ENCODE assay signal across 12 cellular contexts in genomic region chr7:109235316-109235715, GRCh38.
"Had no signal": no experiment of that assay in that cellular context is flagged by ENCODE, and none has a peak within 500 bp of the region (broad histone marks: within the 10 kb centered on the region; RNA-seq: fewer than 3 reads in every experiment).

No MANE protein-coding gene starts in this region.

- H3K9me3 Mint-ChIP-seq: stimulated activated naive CD8-positive, alpha-beta T cell treated with anti-CD3 and anti-CD28 coated beads, Interleukin-15, Interleukin-2, amounts not matched to agents 100 ng/mL and 50 ng/mL, for 24 hours had no signal

- DNase-seq: activated CD4-positive, alpha-beta memory T cell treated with anti-CD3 and anti-CD28 coated beads for 36 hours; activated gamma-delta T cell; activated T-cell treated with anti-CD3 and anti-CD28 coated beads, Interleukin-2, amount 50 U/mL, for 48 hours; dorsolateral prefrontal cortex; hypothalamus; kidney glomerular epithelial cell; retina; stimulated activated CD4-positive, alpha-beta T cell treated with anti-CD3 and anti-CD28 coated beads, Interleukin-15, amount 100 ng/mL, for 24 hours; stimulated activated CD4-positive, alpha-beta T cell treated with anti-CD3 and anti-CD28 coated beads, Interleukin-4, amount 100 ng/mL, for 24 hours had no signal

- H3K4me3 ChIP-seq: ascending aorta, dorsolateral prefrontal cortex had no signal

- H3K27ac Mint-ChIP-seq: activated CD4-positive, alpha-beta memory T cell treated with anti-CD3 and anti-CD28 coated beads for 36 hours; stimulated activated naive CD8-positive, alpha-beta T cell treated with anti-CD3 and anti-CD28 coated beads, Interleukin-15, Interleukin-2, amounts not matched to agents 100 ng/mL and 50 ng/mL, for 24 hours had no signal

- H3K36me3 Mint-ChIP-seq: activated CD4-positive, alpha-beta memory T cell treated with anti-CD3 and anti-CD28 coated beads for 36 hours had no signal

- H3K4me3 Mint-ChIP-seq: activated CD4-positive, alpha-beta memory T cell treated with anti-CD3 and anti-CD28 coated beads for 36 hours; stimulated activated naive CD8-positive, alpha-beta T cell treated with anti-CD3 and anti-CD28 coated beads, Interleukin-15, Interleukin-2, amounts not matched to agents 100 ng/mL and 50 ng/mL, for 24 hours had no signal

- H3K27me3 ChIP-seq: ascending aorta, dorsolateral prefrontal cortex had no signal

- H3K79me2 ChIP-seq: parathyroid adenoma had no signal

- H3K9ac ChIP-seq: parathyroid adenoma had no signal

- H3K36me3 ChIP-seq: ascending aorta had no signal

- H2AFZ ChIP-seq: parathyroid adenoma had no signal

- H3K4me1 ChIP-seq: ascending aorta, parathyroid adenoma had no signal

- H3K27ac ChIP-seq: ascending aorta, dorsolateral prefrontal cortex, parathyroid adenoma had no signal

- H3K27me3 Mint-ChIP-seq: activated CD4-positive, alpha-beta memory T cell treated with anti-CD3 and anti-CD28 coated beads for 36 hours; stimulated activated naive CD8-positive, alpha-beta T cell treated with anti-CD3 and anti-CD28 coated beads, Interleukin-15, Interleukin-2, amounts not matched to agents 100 ng/mL and 50 ng/mL, for 24 hours had no signal
